Comparison of ENCODE assay signal across 18 cellular contexts in the genomic region with DNA sequence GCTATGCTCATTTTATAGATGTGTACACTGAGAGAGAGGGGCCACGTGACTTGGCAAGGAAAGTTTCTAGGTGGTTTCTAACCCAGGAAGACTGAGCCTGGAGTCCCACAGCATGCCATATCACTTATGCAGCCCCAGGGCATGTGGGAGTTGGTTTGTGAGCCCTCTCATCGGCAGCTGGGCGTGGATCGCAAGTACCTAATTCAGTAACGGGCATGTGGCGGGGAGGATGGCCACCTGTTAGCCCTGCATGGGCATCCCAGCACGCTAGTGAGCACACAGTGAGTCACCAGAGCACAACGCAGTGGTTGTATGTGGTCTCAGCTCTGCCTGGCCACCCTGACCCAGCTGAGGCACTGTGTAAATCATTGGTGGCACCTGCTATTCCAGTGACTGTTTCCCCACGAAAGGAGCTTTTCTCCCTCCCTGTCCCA.
DNase-seq lines count a peak whose midpoint lies in the region; ATAC-seq and TF ChIP-seq lines count a peak whose summit lies in the region.
"Had no signal": no experiment of that assay in that cellular context is flagged by ENCODE, and none has a peak within 500 bp of the region (broad histone marks: within the 10 kb centered on the region; RNA-seq: fewer than 3 reads in every experiment).

No MANE protein-coding gene starts in this region.

- no peaks in the 10 kb centered on the region for H3K36me3 Mint-ChIP-seq in activated T-cell treated with anti-CD3 and anti-CD28 coated beads, Interleukin-2, amount 50 U/mL, for 72 hours (ENCODE audit: insufficient read depth in 2 of 2)

- ATAC-seq in left cardiac atrium (no peak), HG03097 (IDR thresholded peaks at IDR 0.05; ENCODE audit: low FRiP score, unreplicated experiment) (no peak)
- ATAC-seq in activated T-cell treated with anti-CD3 and anti-CD28 coated beads, Interleukin-2, amount 50 U/mL, for 72 hours (replicated peaks in 1 of 2), result no peak

- no peaks in the 10 kb centered on the region for H3K9me3 Mint-ChIP-seq in activated T-cell treated with anti-CD3 and anti-CD28 coated beads, Interleukin-2, amount 50 U/mL, for 72 hours
- H3K9me3 Mint-ChIP-seq: activated T-helper 2 cell treated with anti-CD3 and anti-CD28 coated beads, Interferon-gamma antibody, Interleukin-2, Interleukin-4, amounts not matched to agents 10 μg/mL and 5 μg/mL and 100 μg/mL, durations not matched to agents 14 hours and 24 hours and 36 hours; HFFc6; mesothelial cell of epicardium had no signal

- no peak overlapping the region for H3K27ac Mint-ChIP-seq in activated T-cell treated with anti-CD3 and anti-CD28 coated beads, Interleukin-2, amount 50 U/mL, for 72 hours
- H3K27ac Mint-ChIP-seq: activated T-helper 2 cell treated with anti-CD3 and anti-CD28 coated beads, Interferon-gamma antibody, Interleukin-2, Interleukin-4, amounts not matched to agents 10 μg/mL and 5 μg/mL and 100 μg/mL, durations not matched to agents 14 hours and 24 hours and 36 hours; HFFc6; mesothelial cell of epicardium had no signal

- no peaks in the 10 kb centered on the region for H3K79me2 ChIP-seq in fibroblast of lung (ENCODE audit: control insufficient read depth, insufficient read depth, low read length)

- no peaks in the 10 kb centered on the region for H3K9me3 ChIP-seq in fibroblast of lung (ENCODE audit: control insufficient read depth, insufficient read depth, low read depth, low read length)
- H3K9me3 ChIP-seq: suprapubic skin had no signal

- no peak overlapping the region for H2AFZ ChIP-seq in fibroblast of lung (ENCODE audit: low read length)

- H3K4me2 ChIP-seq in fibroblast of lung (ENCODE audit: extremely low read depth, insufficient read depth, low read length), result no peak overlapping the region

- no peaks in the 10 kb centered on the region for H3K4me1 Mint-ChIP-seq in activated T-cell treated with anti-CD3 and anti-CD28 coated beads, Interleukin-2, amount 50 U/mL, for 72 hours (ENCODE audit: low read depth)
- H3K4me1 Mint-ChIP-seq: mesothelial cell of epicardium had no signal

- no peak overlapping the region for H3K4me3 Mint-ChIP-seq in activated T-cell treated with anti-CD3 and anti-CD28 coated beads, Interleukin-2, amount 50 U/mL, for 72 hours
- H3K4me3 Mint-ChIP-seq: HFFc6, mesothelial cell of epicardium had no signal

- no peaks in the 10 kb centered on the region for H3K4me1 ChIP-seq in fibroblast of lung (ENCODE audit: control insufficient read depth, extremely low read depth, insufficient read depth, low read length)

- H4K20me1 ChIP-seq in fibroblast of lung (ENCODE audit: control insufficient read depth, extremely low read depth, insufficient read depth, low read length), result no peaks in the 10 kb centered on the region

- intact Hi-C loops in cardiac septum (cut with DNase I) (no loop called here), left cardiac atrium (cut with DNase I) (no loop called here)

- H3K4me3 ChIP-seq in fibroblast of lung (replicated peaks in 1 of 4; ENCODE audit: control extremely low read depth in 1 of 4, insufficient read depth in 1 of 4, low read depth in 3 of 4, low read length in 4 of 4), result no peak overlapping the region
- H3K4me3 ChIP-seq: suprapubic skin had no signal

- DNase-seq in cardiac septum (ENCODE audit: low spot score) (peak; percentile 24), left cardiac atrium (no peak), RKO (ENCODE audit: low spot score) (peak; percentile 62), fibroblast of lung (ENCODE audit: low read depth in 2 of 2) (peak; percentile 12 to 49), cortex of kidney (lab: John Stamatoyannopoulos, UW) (no peak)
- no peak for DNase-seq in activated T-cell treated with anti-CD3 and anti-CD28 coated beads, Interleukin-2, amount 50 U/mL, for 72 hours
- DNase-seq in activated CD8-positive, alpha-beta memory T cell treated with anti-CD3 and anti-CD28 coated beads, Interleukin-2, amount 50 U/mL, for 4 hours, result no peak
- DNase-seq: activated CD4-positive, alpha-beta T cell treated with anti-CD3 and anti-CD28 coated beads, Interleukin-2, amount 50 U/mL, for 1 hour; COR-L47; dermis blood vessel endothelial cell; HFFc6; NCI-H1092 treated with DMSO at 0.1 percent for 48 hours; NCI-H446; T-helper 2 cell had no signal

- no peak for TF ChIP-seq CTCF in fibroblast of lung (conservative IDR thresholded peaks at IDR 0.05 in 1 of 2, IDR thresholded peaks at IDR 0.05 in 1 of 2; ENCODE audit: low read depth in 1 of 2, low read length in 2 of 2)

- no peaks in the 10 kb centered on the region for H3K27me3 Mint-ChIP-seq in activated T-cell treated with anti-CD3 and anti-CD28 coated beads, Interleukin-2, amount 50 U/mL, for 72 hours (ENCODE audit: low read depth)

- H3K27ac ChIP-seq in fibroblast of lung (ENCODE audit: insufficient read depth, low read length), result no peak overlapping the region
- H3K27ac ChIP-seq: suprapubic skin had no signal

- no peaks in the 10 kb centered on the region for H3K36me3 ChIP-seq in fibroblast of lung (ENCODE audit: control insufficient read depth, insufficient read depth, low read length)
- H3K36me3 ChIP-seq: suprapubic skin had no signal

- H3K27me3 ChIP-seq in fibroblast of lung (ENCODE audit: control insufficient read depth, insufficient read depth, low read length), result no peaks in the 10 kb centered on the region
- H3K27me3 ChIP-seq: suprapubic skin had no signal

- no peak overlapping the region for H3K9ac ChIP-seq in fibroblast of lung (ENCODE audit: insufficient read depth, low read length)

Comparison
In these comparisons a context has a peak if more than half of its experiments do, and no peak if none do; other contexts are left out.
1. DNase-seq: peak in cardiac septum (single experiment), RKO (single experiment) and fibroblast of lung (2 of 2); none in left cardiac atrium (single experiment), activated T-cell treated with anti-CD3 and anti-CD28 coated beads, Interleukin-2, amount 50 U/mL, for 72 hours (0 of 2), cortex of kidney (single experiment) and activated CD8-positive, alpha-beta memory T cell treated with anti-CD3 and anti-CD28 coated beads, Interleukin-2, amount 50 U/mL, for 4 hours (single experiment).